In genomic region chr20:17228624-17229061, GRCh38 we compare ENCODE assay signal across 2 cellular contexts.
A peak's percentile ranks its signal among the peaks of the same experiment; 100 is the strongest.
TF ChIP-seq lines count a peak whose summit lies in the region.

No MANE protein-coding gene starts in this region.

TF ChIP-seq in GM23338, 12 proteins besides CTCF, POLR2A, EP300 and RAD21:
- TF ChIP-seq CREB1 (CRISPR knock-in tag; IDR thresholded peaks at IDR 0.05; ENCODE audit: low read depth): no peak
- no peak for TF ChIP-seq ZNF331 (CRISPR knock-in tag; IDR thresholded peaks at IDR 0.05; ENCODE audit: low read depth)
- TF ChIP-seq EZH2phosphoT487 (IDR thresholded peaks at IDR 0.05; ENCODE audit: unreplicated experiment): no peak
- TF ChIP-seq EZH2 (IDR thresholded peaks at IDR 0.05; ENCODE audit: low read depth, unreplicated experiment): peak; percentile 50
TF ChIP-seq in GM23338: peak in this region for 1.

TF ChIP-seq in H1, 55 proteins besides CTCF, POLR2A, EP300 and RAD21:
- TF ChIP-seq CBX5 (IDR thresholded peaks at IDR 0.05; ENCODE audit: low read depth, low read length) (no peak), MAFK (IDR thresholded peaks at IDR 0.05; ENCODE audit: low read depth, low read length) (no peak), ATF3 (IDR thresholded peaks at IDR 0.05; ENCODE audit: insufficient read depth, low read depth, low read length) (no peak), JUND (IDR thresholded peaks at IDR 0.05; ENCODE audit: low read length) (no peak), BRCA1 (IDR thresholded peaks at IDR 0.05; ENCODE audit: low read depth, low read length) (no peak), ASH2L (IDR thresholded peaks at IDR 0.05; ENCODE audit: low read length) (no peak), ATF2 (IDR thresholded peaks at IDR 0.05; ENCODE audit: low read length) (no peak), TAF1 (IDR thresholded peaks at IDR 0.05; ENCODE audit: low read depth, low read length) (no peak), POU5F1 (IDR thresholded peaks at IDR 0.05; ENCODE audit: low read depth, low read length) (no peak), TEAD4 (IDR thresholded peaks at IDR 0.05; ENCODE audit: low read depth, low read length) (no peak), GTF2F1 (IDR thresholded peaks at IDR 0.05; ENCODE audit: borderline replicate concordance, low read depth, low read length) (no peak), CHD1 (IDR thresholded peaks at IDR 0.05; ENCODE audit: low read depth, low read length) (no peak), HDAC6 (IDR thresholded peaks at IDR 0.05; ENCODE audit: low read depth, low read length) (no peak), SP1 (IDR thresholded peaks at IDR 0.05; ENCODE audit: low read depth, low read length) (no peak), CTBP2 (IDR thresholded peaks at IDR 0.05; ENCODE audit: borderline replicate concordance, insufficient read depth, insufficient read length, low read length) (peak; percentile 21), CEBPB (IDR thresholded peaks at IDR 0.05; ENCODE audit: low read depth, low read length) (no peak), BCL11A (IDR thresholded peaks at IDR 0.05; ENCODE audit: low read depth in 2 of 2, low read length in 2 of 2) (no peak), TCF12 (IDR thresholded peaks at IDR 0.05; ENCODE audit: low read depth, low read length) (no peak), SIX5 (IDR thresholded peaks at IDR 0.05; ENCODE audit: low read depth, low read length) (no peak), KDM4A (IDR thresholded peaks at IDR 0.05; ENCODE audit: low read depth, low read length, severe bottlenecking) (peak; percentile 60), YY1 (IDR thresholded peaks at IDR 0.05; ENCODE audit: low read depth, low read length) (no peak), SRF (IDR thresholded peaks at IDR 0.05; ENCODE audit: low read depth, low read length) (no peak), RNF2 (IDR thresholded peaks at IDR 0.05; ENCODE audit: borderline replicate concordance, low read depth, low read length, missing control alignments, poor library complexity, severe bottlenecking) (no peak), SIRT6 (IDR thresholded peaks at IDR 0.05; ENCODE audit: low read length) (no peak), USF2 (IDR thresholded peaks at IDR 0.05; ENCODE audit: low read length) (no peak), EGR1 (IDR thresholded peaks at IDR 0.05; ENCODE audit: borderline replicate concordance, low read depth, low read length) (peak; percentile 96), BACH1 (IDR thresholded peaks at IDR 0.05; ENCODE audit: low read length) (no peak), SP4 (IDR thresholded peaks at IDR 0.05; ENCODE audit: low read length) (no peak), CHD2 (IDR thresholded peaks at IDR 0.05; ENCODE audit: low read length) (no peak), TAF7 (optimal IDR thresholded peaks at IDR 0.05; ENCODE audit: borderline replicate concordance, low read depth, low read length) (no peak), SAP30 (IDR thresholded peaks at IDR 0.05; ENCODE audit: insufficient read depth, insufficient replicate concordance, low read length) (no peak), GABPA (IDR thresholded peaks at IDR 0.05; ENCODE audit: borderline replicate concordance, insufficient read depth, low read length) (no peak), CBX8 (IDR thresholded peaks at IDR 0.05; ENCODE audit: borderline replicate concordance, low read depth, low read length) (no peak), PHF8 (conservative IDR thresholded peaks at IDR 0.05; ENCODE audit: low read depth, low read length) (no peak), MAX (IDR thresholded peaks at IDR 0.05) (no peak), E2F6 (IDR thresholded peaks at IDR 0.05) (no peak), CHD7 (IDR thresholded peaks at IDR 0.05; ENCODE audit: insufficient replicate concordance, low read length) (no peak), JUN (IDR thresholded peaks at IDR 0.05; ENCODE audit: low read depth, low read length) (no peak), RFX5 (IDR thresholded peaks at IDR 0.05; ENCODE audit: borderline replicate concordance, low read depth, low read length) (no peak), POLR2AphosphoS5 (IDR thresholded peaks at IDR 0.05; ENCODE audit: low read depth, low read length) (no peak), KDM1A (IDR thresholded peaks at IDR 0.05; ENCODE audit: borderline replicate concordance, low read length) (no peak), SIN3A (conservative IDR thresholded peaks at IDR 0.05 in 1 of 2, IDR thresholded peaks at IDR 0.05 in 1 of 2; ENCODE audit: low read depth in 1 of 2, low read length in 2 of 2) (peak in 1 of 2 experiments; percentile 50; a peak in 1 of 4 replicates), SP2 (IDR thresholded peaks at IDR 0.05; ENCODE audit: low read length) (no peak), EZH2 (IDR thresholded peaks at IDR 0.05; ENCODE audit: low read depth, low read length, severe bottlenecking) (peak; percentile 24)
